22 cellular contexts compared by ENCODE assay signal in genomic region chr11:46463701-46464100, GRCh38.
"Had no signal": no experiment of that assay in that cellular context is flagged by ENCODE, and none has a peak within 500 bp of the region (broad histone marks: within the 10 kb centered on the region; RNA-seq: fewer than 3 reads in every experiment).

No MANE protein-coding gene starts in this region.

- H3K27me3 Mint-ChIP-seq: activated B cell treated with CpG ODN at 0.5 μM for 24 hours; activated CD4-positive, alpha-beta T cell treated with anti-CD3 and anti-CD28 coated beads for 36 hours; memory B cell; naive B cell had no signal

- ATAC-seq: activated CD4-positive, alpha-beta T cell treated with anti-CD3 and anti-CD28 coated beads for 36 hours; activated T-cell treated with anti-CD3 and anti-CD28 coated beads, Interleukin-2, amount 50 U/mL, for 4 hours; gastroesophageal sphincter; left cardiac atrium had no signal

- H3K4me3 Mint-ChIP-seq: activated B cell treated with CpG ODN at 0.5 μM for 24 hours; activated CD4-positive, alpha-beta T cell treated with anti-CD3 and anti-CD28 coated beads for 36 hours; activated naive CD4-positive, alpha-beta T cell treated with anti-CD3 and anti-CD28 coated beads for 36 hours; activated T-cell treated with anti-CD3 and anti-CD28 coated beads, Interleukin-2, amount 50 U/mL, for 4 hours; memory B cell; naive B cell had no signal

- H3K36me3 ChIP-seq: cardiac muscle cell, thoracic aorta had no signal

- H3K9me3 ChIP-seq: esophagus squamous epithelium, gastroesophageal sphincter, heart left ventricle, thoracic aorta, upper lobe of left lung had no signal

- H3K4me1 Mint-ChIP-seq: activated B cell treated with CpG ODN at 0.5 μM for 24 hours had no signal

- H3K4me1 ChIP-seq: upper lobe of left lung had no signal

- H3K27ac Mint-ChIP-seq: activated B cell treated with CpG ODN at 0.5 μM for 24 hours; activated naive CD4-positive, alpha-beta T cell treated with anti-CD3 and anti-CD28 coated beads for 36 hours; activated T-helper 2 cell treated with anti-CD3 and anti-CD28 coated beads, Interferon-gamma antibody, Interleukin-2, Interleukin-4, amounts not matched to agents 10 μg/mL and 5 μg/mL and 100 μg/mL, durations not matched to agents 14 hours and 24 hours and 36 hours; memory B cell had no signal

- H3K4me3 ChIP-seq: cardiac muscle cell, esophagus squamous epithelium, gastroesophageal sphincter, heart left ventricle, thoracic aorta, upper lobe of left lung had no signal

- DNase-seq: activated B cell treated with CpG ODN at 0.5 μM for 24 hours; activated CD4-positive, alpha-beta T cell treated with anti-CD3 and anti-CD28 coated beads for 36 hours; activated CD4-positive, alpha-beta T cell treated with anti-CD3 and anti-CD28 coated beads, Interleukin-2, amount 50 U/mL, for 4 hours; activated CD8-positive, alpha-beta memory T cell treated with anti-CD3 and anti-CD28 coated beads for 24 hours; activated CD8-positive, alpha-beta memory T cell treated with anti-CD3 and anti-CD28 coated beads, Interleukin-2, amount 50 U/mL, for 4 hours; activated naive CD4-positive, alpha-beta T cell treated with anti-CD3 and anti-CD28 coated beads for 36 hours; activated T-cell treated with anti-CD3 and anti-CD28 coated beads, Interleukin-2, amount 50 U/mL, for 4 hours; dermis blood vessel endothelial cell; esophagus squamous epithelium; heart left ventricle; islet precursor cell; left cardiac atrium; naive B cell; stimulated activated CD4-positive, alpha-beta T cell treated with anti-CD3 and anti-CD28 coated beads, Interleukin-4, amount 100 ng/mL, for 24 hours; stimulated activated naive CD4-positive, alpha-beta T cell treated with Interleukin-2 at 50 U/mL for 16 hours; T-helper 1 cell; upper lobe of left lung had no signal

- H3K27ac ChIP-seq: cardiac muscle cell, esophagus squamous epithelium, gastroesophageal sphincter, heart left ventricle, thoracic aorta, upper lobe of left lung had no signal

- H3K9me3 Mint-ChIP-seq: activated B cell treated with CpG ODN at 0.5 μM for 24 hours; activated naive CD4-positive, alpha-beta T cell treated with anti-CD3 and anti-CD28 coated beads for 36 hours; activated T-cell treated with anti-CD3 and anti-CD28 coated beads, Interleukin-2, amount 50 U/mL, for 4 hours; activated T-helper 2 cell treated with anti-CD3 and anti-CD28 coated beads, Interferon-gamma antibody, Interleukin-2, Interleukin-4, amounts not matched to agents 10 μg/mL and 5 μg/mL and 100 μg/mL, durations not matched to agents 14 hours and 24 hours and 36 hours; memory B cell; naive B cell had no signal

- H3K27me3 ChIP-seq: cardiac muscle cell, esophagus squamous epithelium, gastroesophageal sphincter, heart left ventricle, upper lobe of left lung had no signal
